Comparison of ENCODE assay signal across 9 cellular contexts in the genomic region with DNA sequence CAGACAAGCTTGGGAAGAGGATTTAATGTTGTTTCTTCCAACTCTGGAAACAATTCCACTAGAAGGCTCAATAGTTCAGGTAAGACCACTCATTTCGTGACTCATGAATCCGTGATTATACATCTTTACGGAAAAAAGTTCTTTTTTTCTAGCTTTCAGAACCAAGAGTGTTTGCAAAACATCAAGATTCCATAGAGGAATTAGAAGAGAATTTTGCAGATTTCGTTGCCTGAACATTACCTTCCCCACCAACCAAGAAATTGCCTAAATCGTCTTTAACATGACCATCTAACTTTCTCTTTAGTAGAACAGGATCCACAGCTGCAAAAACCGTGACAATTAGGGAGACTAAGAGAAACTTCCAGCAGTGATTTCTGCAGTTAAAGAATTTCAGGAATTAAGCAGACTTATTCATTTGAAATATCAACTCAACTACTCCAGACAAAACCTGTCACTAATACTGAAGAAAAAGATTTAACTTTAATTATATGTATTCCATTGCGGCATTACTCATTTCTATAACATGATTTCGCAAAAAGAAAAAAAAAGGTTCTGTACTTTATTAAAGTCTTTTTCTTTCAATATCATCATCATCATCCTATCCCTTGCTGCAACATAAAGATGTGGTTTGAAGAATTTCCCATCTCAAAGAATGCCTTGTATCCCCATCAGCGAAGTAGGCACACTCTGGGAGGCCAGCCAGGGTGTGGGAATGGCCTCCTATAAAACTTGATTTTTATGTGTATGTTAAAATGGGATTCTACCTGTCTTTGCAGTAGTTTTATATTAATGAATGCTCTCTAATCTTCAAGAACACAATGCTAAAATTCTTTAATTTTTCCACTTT. TPM values are rescaled to one million over a fixed set of nuclear protein-coding genes. Genes with fewer than 3 reads are reported as not detected.
DNase-seq lines count a peak whose midpoint lies in the region; ATAC-seq and TF ChIP-seq lines count a peak whose summit lies in the region.
"Had no signal": no experiment of that assay in that cellular context is flagged by ENCODE, and none has a peak within 500 bp of the region (broad histone marks: within the 10 kb centered on the region; RNA-seq: fewer than 3 reads in every experiment).

No MANE protein-coding gene starts in this region.

- peaks cover 3% of the 10 kb centered on the region; the same call in 1 of the 2 replicates for H4K20me1 ChIP-seq in OCI-LY7 (ENCODE audit: insufficient read depth, low read length)

- TF ChIP-seq EP300 in esophagus muscularis mucosa (IDR thresholded peaks at IDR 0.05), result no peak

- no peak for TF ChIP-seq CTCF in OCI-LY7 (conservative IDR thresholded peaks at IDR 0.05; ENCODE audit: low read length)
- TF ChIP-seq CTCF in esophagus muscularis mucosa (IDR thresholded peaks at IDR 0.05), result no peak
- TF ChIP-seq CTCF in parathyroid adenoma (IDR thresholded peaks at IDR 0.05), result no peak

- no peak for TF ChIP-seq POLR2A in esophagus muscularis mucosa (IDR thresholded peaks at IDR 0.05; ENCODE audit: low read depth)

- WGBS in esophagus muscularis mucosa, result 57% methylated on average over 9 of the region's 9 CpGs
- WGBS in aorta, 2 donors, result 13 to 18% methylated on average over 9 of the region's 9 CpGs

- H3K4me1 ChIP-seq in OCI-LY7 (ENCODE audit: insufficient read depth, low read length, poor library complexity, severe bottlenecking) (peaks cover 15% of the 10 kb centered on the region), esophagus muscularis mucosa (peaks cover 0 to 57% (median 50%) of the 10 kb centered on the region in 4 donors), parathyroid adenoma (no peaks in the 10 kb centered on the region), aorta (ENCODE audit: control insufficient read depth in 1 of 2, insufficient read depth in 2 of 2, low read length in 2 of 2) (no peaks in the 10 kb centered on the region)

- ATAC-seq in GM21515 (IDR thresholded peaks at IDR 0.05; ENCODE audit: unreplicated experiment), result no peak
- no peak for ATAC-seq in aorta (ENCODE audit: low FRiP score)

- H3K9me3 ChIP-seq in OCI-LY7 (ENCODE audit: low read length) (no peaks in the 10 kb centered on the region), esophagus muscularis mucosa (no peaks in the 10 kb centered on the region), parathyroid adenoma (ENCODE audit: control insufficient read depth, low read length) (no peaks in the 10 kb centered on the region), aorta (ENCODE audit: control insufficient read depth, low read length) (no peaks in the 10 kb centered on the region)

- POLR2A ChIA-PET in OCI-LY7 (lab: Charles Lee), result interaction anchor here (0.6 to 2.3 kb wide), 2 partner anchors 16 to 238 kb away, joined by 3 to 8 read pairs; no protein-coding TSS in a partner anchor

- no peaks in the 10 kb centered on the region for H3K36me3 ChIP-seq in OCI-LY7 (ENCODE audit: insufficient read depth, low read length)
- no peaks in the 10 kb centered on the region for H3K36me3 ChIP-seq in esophagus muscularis mucosa
- no peaks in the 10 kb centered on the region for H3K36me3 ChIP-seq in parathyroid adenoma (ENCODE audit: control insufficient read depth, insufficient read depth, low read length)
- H3K36me3 ChIP-seq in aorta (ENCODE audit: control insufficient read depth in 1 of 2, insufficient read depth in 2 of 2, low read length in 1 of 2), result no peaks in the 10 kb centered on the region

- DNase-seq in COLO829 (ENCODE audit: low spot score) (peak; percentile 51), OCI-LY7 (ENCODE audit: low spot score) (no peak), esophagus muscularis mucosa (ENCODE audit: extremely low spot score) (no peak), UCSD-AML1 (lab: John Stamatoyannopoulos, UW; ENCODE audit: unreplicated experiment) (no peak), SK-N-DZ (ENCODE audit: low spot score) (no peak), aorta (no peak)
- DNase-seq: MM.1S had no signal

- H3K79me2 ChIP-seq in OCI-LY7 (ENCODE audit: insufficient read depth, low read depth, low read length), result peaks cover 21% of the 10 kb centered on the region; the same call in 1 of the 2 replicates
- H3K79me2 ChIP-seq in parathyroid adenoma, result peaks cover 3% of the 10 kb centered on the region

- CTCF ChIA-PET in OCI-LY7 (lab: Charles Lee; ENCODE audit: unreplicated experiment), result no interaction called here

- peak overlapping the region; percentile 77; the same call in 1 of the 2 replicates for H3K4me2 ChIP-seq in OCI-LY7 (ENCODE audit: low read length)
- no peak overlapping the region for H3K4me2 ChIP-seq in parathyroid adenoma (ENCODE audit: low read length)

- H3K27me3 ChIP-seq in esophagus muscularis mucosa (no peaks in the 10 kb centered on the region), parathyroid adenoma (ENCODE audit: control insufficient read depth, insufficient read depth, low read length) (no peaks in the 10 kb centered on the region), aorta (ENCODE audit: control insufficient read depth in 1 of 2, insufficient read depth in 2 of 2, low read length in 1 of 2) (no peaks in the 10 kb centered on the region)

- H2AFZ ChIP-seq in OCI-LY7 (ENCODE audit: low read length), result no peak overlapping the region
- peak overlapping the region; percentile 26 for H2AFZ ChIP-seq in parathyroid adenoma

- intact Hi-C loops in OCI-LY7 (cut with micrococcal nuclease; ENCODE audit: unreplicated experiment), result loop anchor here (5.0 kb wide), 1 partner anchor 1030 kb away; a partner anchor contains a TSS
- intact Hi-C loops in esophagus muscularis mucosa (cut with DNase I), result no loop called here
- intact Hi-C loops in aorta (cut with DNase I), result no loop called here

- H3K9ac ChIP-seq in parathyroid adenoma, result no peak overlapping the region

- no peaks in the 10 kb centered on the region for H3K9me2 ChIP-seq in OCI-LY7 (ENCODE audit: insufficient read depth, low read length)

- BruUV-seq in OCI-LY7 (replicated peaks; lab: Mats Ljungman, UMichigan), result TSS peak; percentile 50

- H3K27ac ChIP-seq in OCI-LY7 (ENCODE audit: low read depth, low read length, poor library complexity, severe bottlenecking), result no peak overlapping the region
- H3K27ac ChIP-seq in esophagus muscularis mucosa (replicated peaks in 1 of 4), result peak overlapping the region; percentile 91 to 96 (median 94)
- H3K27ac ChIP-seq in parathyroid adenoma, result no peak overlapping the region
- peak overlapping the region in 1 of 2 donors; percentile 70 for H3K27ac ChIP-seq in aorta (ENCODE audit: low read depth in 1 of 2, low read length in 2 of 2)

- H3K4me3 ChIP-seq in OCI-LY7 (ENCODE audit: low read depth, low read length, poor library complexity, severe bottlenecking) (no peak overlapping the region), esophagus muscularis mucosa (peak overlapping the region in 3 of 4 donors; percentile 78 to 95 (median 94)), parathyroid adenoma (ENCODE audit: low read depth, low read length) (no peak overlapping the region), aorta (ENCODE audit: low read length in 2 of 2) (peak overlapping the region in 1 of 2 donors; percentile 28)

RNA-seq across cellular contexts. Expression of a gene that starts 1.9 kb away (rescaled TPM):
- total RNA-seq in OCI-LY7 (2014; rRNA removed; shearing (Covaris generic)), result 30.2 and 37.1 TPM in 2 replicates
- 24.5 and 29.1 TPM in 2 replicates for total RNA-seq in OCI-LY7 (2022)
- total RNA-seq in esophagus muscularis mucosa, result 10 to 100 TPM; 59.8 to 88.5 (median 78.8) TPM
- polyA plus RNA-seq in SK-N-DZ (2014; cell fraction: cytosol; rRNA removed), result 35.3 and 39.6 TPM in 2 replicates
- 75.3 and 106 TPM in 2 replicates for polyA plus RNA-seq in SK-N-DZ (2014; cell fraction: nucleus; rRNA removed)
- 10 to 100 TPM; 49.5 to 67.8 TPM for total RNA-seq in aorta
- polyA plus RNA-seq in aorta, result 10 to 100 TPM; 26.9 to 36.2 TPM

Comparison
In these comparisons a context has a peak if more than half of its experiments do, and no peak if none do; other contexts are left out.
1. H3K27ac ChIP-seq: peak in esophagus muscularis mucosa (4 of 4); none in OCI-LY7 (single experiment) and parathyroid adenoma (single experiment).
2. H3K4me3 ChIP-seq: peak in esophagus muscularis mucosa (3 of 4); none in OCI-LY7 (single experiment) and parathyroid adenoma (single experiment).